19 cellular contexts compared by ENCODE assay signal in genomic region chr1:162250004-162250730, GRCh38.
DNase-seq lines count a peak whose midpoint lies in the region; ATAC-seq and TF ChIP-seq lines count a peak whose summit lies in the region.
"Had no signal": no experiment of that assay in that cellular context is flagged by ENCODE, and none has a peak within 500 bp of the region (broad histone marks: within the 10 kb centered on the region; RNA-seq: fewer than 3 reads in every experiment).

No MANE protein-coding gene starts in this region.

- DNase-seq in breast epithelium (ENCODE audit: low spot score in 2 of 2) (no peak), mammary epithelial cell (no peak), iPS-NIHi7 (ENCODE audit: extremely low spot score) (peak; percentile 41), NCI-H345 (lab: John Stamatoyannopoulos, UW) (no peak), posterior vena cava (ENCODE audit: low spot score) (no peak)
- no peak for DNase-seq in activated naive CD8-positive, alpha-beta T cell treated with anti-CD3 and anti-CD28 coated beads, Interleukin-2, amount 50 U/mL, for 24 hours
- DNase-seq: 8988T; CD8-positive, alpha-beta T cell; DMS79 treated with DMSO at 0.1 percent for 48 hours; NCI-H1105 treated with DMSO at 0.1 percent for 48 hours; NCI-H1694 treated with DMSO at 0.1 percent for 48 hours; NCI-H446 treated with DMSO at 0.1 percent for 48 hours; NK-92 treated with Interleukin-12 subunit alpha and Interleukin-12 subunit beta, amount 100 ng/mL, for 24 hours; SJCRH30 had no signal

- in situ Hi-C loops in mammary epithelial cell (cut with MboI; ENCODE audit: low sequenced_read_pairs in 2 of 2), result no loop called here

- TF ChIP-seq CTCF in breast epithelium (IDR thresholded peaks at IDR 0.05) (no peak), mammary epithelial cell (conservative IDR thresholded peaks at IDR 0.05 in 1 of 2, IDR thresholded peaks at IDR 0.05 in 1 of 2; ENCODE audit: extremely low read depth in 1 of 2, insufficient read depth in 1 of 2, low read depth in 1 of 2, low read length in 2 of 2) (no peak)

- H3K9me3 ChIP-seq in breast epithelium, result no peaks in the 10 kb centered on the region
- H3K9me3 ChIP-seq in mammary epithelial cell (replicated peaks; ENCODE audit: insufficient read depth, low read length), result no peaks in the 10 kb centered on the region
- no peaks in the 10 kb centered on the region for H3K9me3 ChIP-seq in ectodermal cell (ENCODE audit: control insufficient read depth, low read length)
- H3K9me3 ChIP-seq: SJCRH30 had no signal

- CTCF ChIA-PET in mammary epithelial cell (lab: Charles Lee; ENCODE audit: low non-redundant PET), result no interaction called here

- intact Hi-C loops in breast epithelium (cut with DNase I; ENCODE audit: low total_unique reads), result no loop called here
- intact Hi-C loops in mammary epithelial cell (cut with micrococcal nuclease), result no loop called here
- intact Hi-C loops in posterior vena cava (cut with DNase I), result no loop called here

- no peak overlapping the region for H2AFZ ChIP-seq in mammary epithelial cell (ENCODE audit: low read depth, low read length)

- H3K9me3 Mint-ChIP-seq in activated naive CD8-positive, alpha-beta T cell treated with anti-CD3 and anti-CD28 coated beads, Interleukin-2, amount 50 U/mL, for 24 hours, result no peaks in the 10 kb centered on the region
- H3K9me3 Mint-ChIP-seq: CD8-positive, alpha-beta T cell; IgD-negative memory B cell had no signal

- no peaks in the 10 kb centered on the region for H3K36me3 Mint-ChIP-seq in activated naive CD8-positive, alpha-beta T cell treated with anti-CD3 and anti-CD28 coated beads, Interleukin-2, amount 50 U/mL, for 24 hours (ENCODE audit: low read depth)
- H3K36me3 Mint-ChIP-seq: CD8-positive, alpha-beta T cell; IgD-negative memory B cell had no signal

- no peak overlapping the region for H3K27ac Mint-ChIP-seq in activated naive CD8-positive, alpha-beta T cell treated with anti-CD3 and anti-CD28 coated beads, Interleukin-2, amount 50 U/mL, for 24 hours
- H3K27ac Mint-ChIP-seq: CD8-positive, alpha-beta T cell; IgD-negative memory B cell had no signal

- H3K27me3 Mint-ChIP-seq in activated naive CD8-positive, alpha-beta T cell treated with anti-CD3 and anti-CD28 coated beads, Interleukin-2, amount 50 U/mL, for 24 hours, result peaks cover 17% of the 10 kb centered on the region

- H3K4me3 Mint-ChIP-seq in activated naive CD8-positive, alpha-beta T cell treated with anti-CD3 and anti-CD28 coated beads, Interleukin-2, amount 50 U/mL, for 24 hours, result no peak overlapping the region
- H3K4me3 Mint-ChIP-seq: CD8-positive, alpha-beta T cell; IgD-negative memory B cell had no signal

- H3K27me3 ChIP-seq in breast epithelium, result no peaks in the 10 kb centered on the region
- no peaks in the 10 kb centered on the region for H3K27me3 ChIP-seq in mammary epithelial cell (ENCODE audit: insufficient read depth, low read length)
- H3K27me3 ChIP-seq in ectodermal cell (ENCODE audit: control insufficient read depth, insufficient read depth, low read length, poor library complexity, severe bottlenecking), result no peaks in the 10 kb centered on the region
- H3K27me3 ChIP-seq: SJCRH30 had no signal

- no peaks in the 10 kb centered on the region for H4K20me1 ChIP-seq in mammary epithelial cell (ENCODE audit: insufficient read depth, low read length)

- H3K36me3 ChIP-seq in breast epithelium (no peaks in the 10 kb centered on the region), mammary epithelial cell (ENCODE audit: insufficient read depth, low read length) (no peaks in the 10 kb centered on the region), ectodermal cell (ENCODE audit: control insufficient read depth, insufficient read depth, low read length) (no peaks in the 10 kb centered on the region)
- H3K36me3 ChIP-seq: SJCRH30 had no signal

- H3K27ac ChIP-seq in breast epithelium, result peak overlapping the region; percentile 63 to 73
- no peak overlapping the region for H3K27ac ChIP-seq in mammary epithelial cell (ENCODE audit: insufficient read depth, low read depth, low read length)
- peak overlapping the region; percentile 72 for H3K27ac ChIP-seq in ectodermal cell (ENCODE audit: insufficient read depth, low read depth, low read length, poor library complexity, severe bottlenecking)
- H3K27ac ChIP-seq: RWPE1, SJCRH30 had no signal

- no peaks in the 10 kb centered on the region for H3K4me1 Mint-ChIP-seq in activated naive CD8-positive, alpha-beta T cell treated with anti-CD3 and anti-CD28 coated beads, Interleukin-2, amount 50 U/mL, for 24 hours
- H3K4me1 Mint-ChIP-seq: IgD-negative memory B cell had no signal

- no TSS peak for BruUV-seq in mammary epithelial cell (replicated peaks; lab: Mats Ljungman, UMichigan)

- H3K4me2 ChIP-seq in mammary epithelial cell (ENCODE audit: insufficient read depth, low read depth, low read length), result no peak overlapping the region

- no peak for TF ChIP-seq POLR2A in breast epithelium (IDR thresholded peaks at IDR 0.05)

- WGBS in mammary epithelial cell (ENCODE audit: low coverage, missing lambda C conversion rate), result 61% methylated on average over 2 of the region's 2 CpGs
- WGBS in ectodermal cell, 2 experiments, result 23 to 27% methylated on average over 2 of the region's 2 CpGs

- no peaks in the 10 kb centered on the region for H3K79me2 ChIP-seq in mammary epithelial cell (ENCODE audit: insufficient read depth, low read length)

- H3K4me1 ChIP-seq in breast epithelium (no peaks in the 10 kb centered on the region), mammary epithelial cell (ENCODE audit: insufficient read depth, low read length) (peaks cover 8% of the 10 kb centered on the region), ectodermal cell (ENCODE audit: control insufficient read depth, insufficient read depth, low read length) (peaks cover 45% of the 10 kb centered on the region)
- H3K4me1 ChIP-seq: SJCRH30 had no signal

- H3K9ac ChIP-seq in mammary epithelial cell (ENCODE audit: insufficient read depth, low read length), result no peak overlapping the region

- dilution Hi-C loops in mammary epithelial cell (cut with HindIII; ENCODE audit: low sequenced_read_pairs), result no loop called here

- H3K4me3 ChIP-seq in breast epithelium (no peak overlapping the region), mammary epithelial cell (replicated peaks in 1 of 3; ENCODE audit: insufficient read depth in 1 of 3, low read depth in 2 of 3, low read length in 3 of 3) (no peak overlapping the region), ectodermal cell (ENCODE audit: insufficient read depth, low read depth, low read length) (no peak overlapping the region)
- H3K4me3 ChIP-seq: SJCRH30 had no signal

- ATAC-seq in activated naive CD8-positive, alpha-beta T cell treated with anti-CD3 and anti-CD28 coated beads, Interleukin-2, amount 50 U/mL, for 24 hours, result no peak
- no peak for ATAC-seq in HG03571 (IDR thresholded peaks at IDR 0.05; ENCODE audit: unreplicated experiment)
- ATAC-seq: CD8-positive, alpha-beta T cell; HCT116 had no signal
